19 cellular contexts compared by ENCODE assay signal in the genomic region with DNA sequence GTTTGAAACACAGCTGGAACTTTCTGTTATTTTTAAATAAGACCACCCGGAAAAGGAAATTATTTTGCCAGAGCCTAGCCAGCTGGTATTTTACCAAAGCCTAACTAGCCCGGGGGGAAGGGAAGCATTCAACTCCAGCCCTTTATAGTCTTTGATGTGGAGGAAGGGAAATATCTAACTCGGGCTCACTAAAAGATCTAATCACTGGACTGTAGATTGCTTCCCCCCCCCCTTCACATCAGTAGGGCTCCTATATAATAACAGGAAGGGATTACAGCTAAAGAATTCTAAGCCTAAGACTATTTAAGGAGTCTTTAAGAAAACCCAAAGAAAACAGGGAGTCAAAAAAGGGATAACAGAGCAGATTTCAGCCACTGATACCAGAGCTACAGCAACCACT.
"Had no signal": no experiment of that assay in that cellular context is flagged by ENCODE, and none has a peak within 500 bp of the region (broad histone marks: within the 10 kb centered on the region; RNA-seq: fewer than 3 reads in every experiment).

No MANE protein-coding gene starts in this region.

- H3K36me3 ChIP-seq: esophagus squamous epithelium, tibial artery, vagina had no signal

- H3K9me3 ChIP-seq: esophagus squamous epithelium, tibial artery, vagina had no signal

- H3K4me3 ChIP-seq: coronary artery, esophagus squamous epithelium, lung, mucosa of descending colon, skin epidermis, tibial artery, vagina had no signal

- H3K27me3 ChIP-seq: esophagus squamous epithelium, tibial artery, vagina had no signal

- DNase-seq: activated CD4-positive, alpha-beta memory T cell treated with anti-CD3 and anti-CD28 coated beads, Interleukin-2, amount 10 ng/mL, durations not matched to agents 7 days and 5 days; activated CD4-positive, alpha-beta T cell treated with anti-CD3 and anti-CD28 coated beads for 4 hours; activated effector memory CD4-positive, alpha-beta T cell treated with Interleukin-2 at 50 U/mL for 16 hours; activated T-cell treated with anti-CD3 and anti-CD28 coated beads, Interleukin-2, amount 50 U/mL, for 4 hours; amniotic stem cell; central memory CD4-positive, alpha-beta T cell; esophagus squamous epithelium; hypothalamus; mucosa of descending colon; naive thymus-derived CD8-positive, alpha-beta T cell; right cardiac atrium; stimulated activated CD4-positive, alpha-beta T cell treated with anti-CD3 and anti-CD28 coated beads, Interleukin-4, amount 100 ng/mL, for 24 hours; stimulated activated naive CD4-positive, alpha-beta T cell; tibial artery had no signal

- H3K27ac ChIP-seq: coronary artery, esophagus squamous epithelium, skin epidermis, tibial artery, vagina had no signal

- ATAC-seq: activated T-cell treated with anti-CD3 and anti-CD28 coated beads, Interleukin-2, amount 50 U/mL, for 4 hours; mucosa of descending colon; naive thymus-derived CD8-positive, alpha-beta T cell; right cardiac atrium; WTC11 had no signal

- H3K4me1 ChIP-seq: esophagus squamous epithelium, tibial artery, vagina had no signal
